ENCODE assay signal across 8 cellular contexts in the genomic region with DNA sequence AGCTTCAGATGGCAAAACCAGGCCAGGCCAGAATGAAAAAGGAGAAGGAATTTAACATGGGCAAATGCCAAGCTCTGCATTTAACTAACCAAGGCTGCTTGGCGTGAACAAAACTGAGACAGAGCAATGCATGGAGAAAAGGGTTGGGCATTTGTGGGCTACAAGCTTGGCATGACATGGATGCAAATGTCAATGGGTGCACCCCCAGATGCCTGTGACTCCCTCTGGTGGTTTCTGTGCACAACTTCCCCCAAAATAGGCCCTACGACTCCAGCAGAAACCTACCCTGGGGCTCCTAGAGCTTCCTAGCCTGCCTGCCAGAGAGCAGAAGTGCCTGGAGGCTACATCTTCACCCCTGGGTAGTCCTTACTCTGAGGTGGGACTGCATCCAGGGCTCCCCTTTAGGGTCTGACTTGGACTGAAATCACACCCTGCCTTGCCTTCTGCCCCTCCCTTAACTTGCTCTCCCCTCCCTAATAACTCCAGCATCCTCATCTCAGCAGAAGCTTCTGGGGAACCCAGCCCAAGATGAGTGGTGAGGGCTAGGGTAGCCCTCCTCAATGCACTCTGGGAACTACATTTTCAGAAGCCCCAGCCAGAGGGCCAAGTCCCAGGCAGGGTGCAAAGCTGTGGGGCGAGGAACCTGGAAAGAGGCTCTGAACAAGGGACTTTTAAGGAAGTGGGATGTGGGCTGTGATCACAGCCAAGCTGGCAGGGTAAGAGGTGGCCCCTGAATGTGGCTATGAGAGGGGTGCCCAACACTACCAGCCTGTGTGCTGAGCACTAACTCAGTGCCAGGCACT. TPM values are rescaled to one million over a fixed set of nuclear protein-coding genes. Genes with fewer than 3 reads are reported as not detected.
A peak's percentile ranks its signal among the peaks of the same experiment; 100 is the strongest.
DNase-seq lines count a peak whose midpoint lies in the region; ATAC-seq and TF ChIP-seq lines count a peak whose summit lies in the region.

No MANE protein-coding gene starts in this region.

- no peaks in the 10 kb centered on the region for H3K36me3 ChIP-seq in GM23338 (ENCODE audit: insufficient read depth)

- ATAC-seq in GM23338 (peak; percentile 52), HG03521 (IDR thresholded peaks at IDR 0.05; ENCODE audit: unreplicated experiment) (no peak), GM21447 (IDR thresholded peaks at IDR 0.05; ENCODE audit: unreplicated experiment) (no peak)
- peak; percentile 53 for ATAC-seq in activated CD8-positive, alpha-beta T cell treated with anti-CD3 and anti-CD28 coated beads for 36 hours

- H3K36me3 Mint-ChIP-seq in GM23338 (ENCODE audit: low read depth) = peaks cover under 1% of the 10 kb centered on the region; the same call in 2 of the 3 replicates
- H3K36me3 Mint-ChIP-seq in activated CD8-positive, alpha-beta T cell treated with anti-CD3 and anti-CD28 coated beads for 36 hours (ENCODE audit: low read depth) = no peaks in the 10 kb centered on the region

- CTCF ChIA-PET in activated CD8-positive, alpha-beta T cell treated with anti-CD3 and anti-CD28 coated beads for 36 hours (lab: Charles Lee) = interaction anchor here (1.2 to 2.4 kb wide), 4 partner anchors 9 to 316 kb away, joined by 3 to 6 read pairs (median 4); no protein-coding TSS in a partner anchor

- peaks cover 15% of the 10 kb centered on the region for H3K4me1 Mint-ChIP-seq in GM23338
- no peaks in the 10 kb centered on the region for H3K4me1 Mint-ChIP-seq in activated CD8-positive, alpha-beta T cell treated with anti-CD3 and anti-CD28 coated beads for 36 hours (ENCODE audit: low read depth)

- no peak overlapping the region for H3K27ac Mint-ChIP-seq in GM23338
- H3K27ac Mint-ChIP-seq in activated CD8-positive, alpha-beta T cell treated with anti-CD3 and anti-CD28 coated beads for 36 hours = no peak overlapping the region

- 0 out of 2 replicates have a peak, but pooled peaks cover 5% of the 10 kb centered on the region for H3F3A ChIP-seq in GM23338 (replicated peaks; ENCODE audit: low read depth)

- POLR2A ChIA-PET in activated CD8-positive, alpha-beta T cell treated with anti-CD3 and anti-CD28 coated beads for 36 hours (lab: Charles Lee) = no interaction called here

- DNase-seq in AG09319 (ENCODE audit: extremely low read depth, low read depth) (no peak), GM23338 (ENCODE audit: low spot score) (peak; percentile 84), iPS-NIHi11 (ENCODE audit: low spot score) (peak; percentile 76), NCI-H748 (lab: John Stamatoyannopoulos, UW; ENCODE audit: unreplicated experiment) (no peak), D341Med (ENCODE audit: low spot score) (no peak)
- DNase-seq in activated CD8-positive, alpha-beta T cell treated with anti-CD3 and anti-CD28 coated beads for 36 hours = peak; percentile 17

- H3K27ac ChIP-seq in GM23338 (ENCODE audit: low read depth) = no peak overlapping the region

- H3K79me2 ChIP-seq in GM23338 (replicated peaks; ENCODE audit: insufficient read depth) = no peaks in the 10 kb centered on the region

- H3K9me2 ChIP-seq in GM23338 (ENCODE audit: insufficient read depth) = peaks cover 7% of the 10 kb centered on the region; the same call in 1 of the 2 replicates

- intact Hi-C loops in activated CD8-positive, alpha-beta T cell treated with anti-CD3 and anti-CD28 coated beads for 36 hours (cut with micrococcal nuclease) = no loop called here

- H3K4me1 ChIP-seq in GM23338 (ENCODE audit: insufficient read depth) = peaks cover 24% of the 10 kb centered on the region

- H3K27me3 Mint-ChIP-seq in GM23338 (ENCODE audit: insufficient read depth, low read depth, poor library complexity) = peaks cover 15% of the 10 kb centered on the region
- peaks cover 20% of the 10 kb centered on the region for H3K27me3 Mint-ChIP-seq in activated CD8-positive, alpha-beta T cell treated with anti-CD3 and anti-CD28 coated beads for 36 hours

- H3K4me2 ChIP-seq in GM23338 = no peak overlapping the region

- H4K20me1 ChIP-seq in GM23338 (replicated peaks; ENCODE audit: insufficient read depth) = peaks cover 8% of the 10 kb centered on the region

- no peak overlapping the region for H3K4me3 ChIP-seq in GM23338

- no peaks in the 10 kb centered on the region; the same call in 1 of the 2 replicates for H3K27me3 ChIP-seq in GM23338 (ENCODE audit: insufficient read depth)

- no peak overlapping the region for H3K4me3 Mint-ChIP-seq in GM23338
- no peak overlapping the region for H3K4me3 Mint-ChIP-seq in activated CD8-positive, alpha-beta T cell treated with anti-CD3 and anti-CD28 coated beads for 36 hours

- TF ChIP-seq CTCF in AG09319 (IDR thresholded peaks at IDR 0.05; ENCODE audit: low read depth, low read length) (peak; percentile 39), GM23338 (conservative IDR thresholded peaks at IDR 0.05; ENCODE audit: low read depth in 2 of 2) (peak; percentile 76 to 81)
- TF ChIP-seq CTCF in activated CD8-positive, alpha-beta T cell treated with anti-CD3 and anti-CD28 coated beads for 36 hours (IDR thresholded peaks at IDR 0.05) = peak; percentile 43

- H3K9me3 Mint-ChIP-seq in GM23338 = no peaks in the 10 kb centered on the region
- H3K9me3 Mint-ChIP-seq in activated CD8-positive, alpha-beta T cell treated with anti-CD3 and anti-CD28 coated beads for 36 hours = no peaks in the 10 kb centered on the region

- no peak overlapping the region for H2AFZ ChIP-seq in GM23338

TF ChIP-seq in GM23338, 12 proteins besides CTCF, POLR2A, EP300 and RAD21 (continues in another document):
- TF ChIP-seq EZH2 (IDR thresholded peaks at IDR 0.05; ENCODE audit: low read depth, unreplicated experiment) (no peak), NANOG (IDR thresholded peaks at IDR 0.05; ENCODE audit: borderline replicate concordance) (no peak), JUNB (IDR thresholded peaks at IDR 0.05; ENCODE audit: unreplicated experiment) (no peak), STAT1 (IDR thresholded peaks at IDR 0.05; ENCODE audit: unreplicated experiment) (no peak), POLR2AphosphoS5 (IDR thresholded peaks at IDR 0.05; ENCODE audit: low read depth) (no peak)
- TF ChIP-seq, protein P1, sequence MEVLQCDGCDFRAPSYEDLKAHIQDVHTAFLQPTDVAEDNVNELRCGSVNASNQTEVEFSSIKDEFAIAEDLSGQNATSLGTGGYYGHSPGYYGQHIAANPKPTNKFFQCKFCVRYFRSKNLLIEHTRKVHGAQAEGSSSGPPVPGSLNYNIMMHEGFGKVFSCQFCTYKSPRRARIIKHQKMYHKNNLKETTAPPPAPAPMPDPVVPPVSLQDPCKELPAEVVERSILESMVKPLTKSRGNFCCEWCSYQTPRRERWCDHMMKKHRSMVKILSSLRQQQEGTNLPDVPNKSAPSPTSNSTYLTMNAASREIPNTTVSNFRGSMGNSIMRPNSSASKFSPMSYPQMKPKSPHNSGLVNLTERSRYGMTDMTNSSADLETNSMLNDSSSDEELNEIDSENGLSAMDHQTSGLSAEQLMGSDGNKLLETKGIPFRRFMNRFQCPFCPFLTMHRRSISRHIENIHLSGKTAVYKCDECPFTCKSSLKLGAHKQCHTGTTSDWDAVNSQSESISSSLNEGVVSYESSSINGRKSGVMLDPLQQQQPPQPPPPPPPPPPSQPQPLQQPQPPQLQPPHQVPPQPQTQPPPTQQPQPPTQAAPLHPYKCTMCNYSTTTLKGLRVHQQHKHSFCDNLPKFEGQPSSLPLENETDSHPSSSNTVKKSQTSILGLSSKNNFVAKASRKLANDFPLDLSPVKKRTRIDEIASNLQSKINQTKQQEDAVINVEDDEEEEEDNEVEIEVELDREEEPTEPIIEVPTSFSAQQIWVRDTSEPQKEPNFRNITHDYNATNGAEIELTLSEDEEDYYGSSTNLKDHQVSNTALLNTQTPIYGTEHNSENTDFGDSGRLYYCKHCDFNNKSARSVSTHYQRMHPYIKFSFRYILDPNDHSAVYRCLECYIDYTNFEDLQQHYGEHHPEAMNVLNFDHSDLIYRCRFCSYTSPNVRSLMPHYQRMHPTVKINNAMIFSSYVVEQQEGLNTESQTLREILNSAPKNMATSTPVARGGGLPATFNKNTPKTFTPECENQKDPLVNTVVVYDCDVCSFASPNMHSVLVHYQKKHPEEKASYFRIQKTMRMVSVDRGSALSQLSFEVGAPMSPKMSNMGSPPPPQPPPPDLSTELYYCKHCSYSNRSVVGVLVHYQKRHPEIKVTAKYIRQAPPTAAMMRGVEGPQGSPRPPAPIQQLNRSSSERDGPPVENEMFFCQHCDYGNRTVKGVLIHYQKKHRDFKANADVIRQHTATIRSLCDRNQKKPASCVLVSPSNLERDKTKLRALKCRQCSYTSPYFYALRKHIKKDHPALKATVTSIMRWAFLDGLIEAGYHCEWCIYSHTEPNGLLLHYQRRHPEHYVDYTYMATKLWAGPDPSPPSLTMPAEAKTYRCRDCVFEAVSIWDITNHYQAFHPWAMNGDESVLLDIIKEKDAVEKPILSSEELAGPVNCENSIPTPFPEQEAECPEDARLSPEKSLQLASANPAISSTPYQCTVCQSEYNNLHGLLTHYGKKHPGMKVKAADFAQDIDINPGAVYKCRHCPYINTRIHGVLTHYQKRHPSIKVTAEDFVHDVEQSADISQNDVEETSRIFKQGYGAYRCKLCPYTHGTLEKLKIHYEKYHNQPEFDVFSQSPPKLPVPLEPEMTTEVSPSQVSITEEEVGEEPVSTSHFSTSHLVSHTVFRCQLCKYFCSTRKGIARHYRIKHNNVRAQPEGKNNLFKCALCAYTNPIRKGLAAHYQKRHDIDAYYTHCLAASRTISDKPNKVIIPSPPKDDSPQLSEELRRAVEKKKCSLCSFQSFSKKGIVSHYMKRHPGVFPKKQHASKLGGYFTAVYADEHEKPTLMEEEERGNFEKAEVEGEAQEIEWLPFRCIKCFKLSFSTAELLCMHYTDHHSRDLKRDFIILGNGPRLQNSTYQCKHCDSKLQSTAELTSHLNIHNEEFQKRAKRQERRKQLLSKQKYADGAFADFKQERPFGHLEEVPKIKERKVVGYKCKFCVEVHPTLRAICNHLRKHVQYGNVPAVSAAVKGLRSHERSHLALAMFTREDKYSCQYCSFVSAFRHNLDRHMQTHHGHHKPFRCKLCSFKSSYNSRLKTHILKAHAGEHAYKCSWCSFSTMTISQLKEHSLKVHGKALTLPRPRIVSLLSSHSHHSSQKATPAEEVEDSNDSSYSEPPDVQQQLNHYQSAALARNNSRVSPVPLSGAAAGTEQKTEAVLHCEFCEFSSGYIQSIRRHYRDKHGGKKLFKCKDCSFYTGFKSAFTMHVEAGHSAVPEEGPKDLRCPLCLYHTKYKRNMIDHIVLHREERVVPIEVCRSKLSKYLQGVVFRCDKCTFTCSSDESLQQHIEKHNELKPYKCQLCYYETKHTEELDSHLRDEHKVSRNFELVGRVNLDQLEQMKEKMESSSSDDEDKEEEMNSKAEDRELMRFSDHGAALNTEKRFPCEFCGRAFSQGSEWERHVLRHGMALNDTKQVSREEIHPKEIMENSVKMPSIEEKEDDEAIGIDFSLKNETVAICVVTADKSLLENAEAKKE (CRISPR knock-in tag; IDR thresholded peaks at IDR 0.05) = no peak

RNA-seq across cellular contexts. Expression of a gene that starts 11.3 kb away (rescaled TPM):
- total RNA-seq in GM23338 (2014; rRNA removed; shearing (Covaris generic)) = 24.4 and 28.5 TPM in 2 replicates
- polyA plus RNA-seq in GM23338 (2016; fragmentation: Nextera tagmentation; extraction: Ambion mirVana) = 2.9 and 3.0 TPM in 2 replicates
- total RNA-seq in activated CD8-positive, alpha-beta T cell treated with anti-CD3 and anti-CD28 coated beads for 36 hours = not detected

RNA-seq across cellular contexts. Expression of a gene that starts 33.7 kb away (rescaled TPM):
- total RNA-seq in GM23338 (2014; rRNA removed; shearing (Covaris generic)) = 0.39 TPM in 1 of 2 replicates, not detected in the other
- polyA plus RNA-seq in GM23338 (2016; fragmentation: Nextera tagmentation; extraction: Ambion mirVana) = 0.83 and 1.5 TPM in 2 replicates
- under 1 TPM; 0.59 to 0.98 TPM for total RNA-seq in activated CD8-positive, alpha-beta T cell treated with anti-CD3 and anti-CD28 coated beads for 36 hours

Comparison
In these comparisons a context has a peak if more than half of its experiments do, and no peak if none do; other contexts are left out.
1. DNase-seq: peak in GM23338 (single experiment), activated CD8-positive, alpha-beta T cell treated with anti-CD3 and anti-CD28 coated beads for 36 hours (single experiment) and iPS-NIHi11 (single experiment); none in AG09319 (single experiment), NCI-H748 (single experiment) and D341Med (single experiment).
2. ATAC-seq: peak in GM23338 (single experiment) and activated CD8-positive, alpha-beta T cell treated with anti-CD3 and anti-CD28 coated beads for 36 hours (single experiment); none in HG03521 (single experiment) and GM21447 (single experiment).
3. RNA of a gene that starts 11.3 kb away (total RNA-seq): 24.4 to 28.5 TPM in GM23338; not detected in activated CD8-positive, alpha-beta T cell treated with anti-CD3 and anti-CD28 coated beads for 36 hours; every median in the first group is over 10 times any median in the second.
4. Peak in every context shown above with its lines, with median percentiles within 50 percentile points of each other: CTCF ChIP-seq.